9 cellular contexts compared by ENCODE assay signal in genomic region chr2:85755122-85756027, GRCh38. TPM values are rescaled to one million over a fixed set of nuclear protein-coding genes. Genes with fewer than 3 reads are reported as not detected.
DNase-seq lines count a peak whose midpoint lies in the region; ATAC-seq and TF ChIP-seq lines count a peak whose summit lies in the region.
"Had no signal": no experiment of that assay in that cellular context is flagged by ENCODE, and none has a peak within 500 bp of the region (broad histone marks: within the 10 kb centered on the region; RNA-seq: fewer than 3 reads in every experiment).

No MANE protein-coding gene starts in this region.

- peak; percentile 1; the same call in 1 of the 3 replicates for ATAC-seq in GM23338
- no peak for ATAC-seq in HG03442 (IDR thresholded peaks at IDR 0.05; ENCODE audit: unreplicated experiment)

- H3K27ac ChIP-seq in GM23338 (ENCODE audit: low read depth) (no peak overlapping the region), left ventricle myocardium inferior (replicated peaks) (peak overlapping the region; percentile 93), skeletal muscle tissue (ENCODE audit: low read depth, low read length) (peak overlapping the region; percentile 11)
- H3K27ac ChIP-seq: KMS-11 had no signal

- H3K4me3 Mint-ChIP-seq in GM23338, result peak overlapping the region; percentile 84

- peaks cover 80% of the 10 kb centered on the region for H3K27me3 ChIP-seq in GM23338 (ENCODE audit: insufficient read depth)
- H3K27me3 ChIP-seq in left ventricle myocardium inferior (ENCODE audit: low read depth), result no peaks in the 10 kb centered on the region
- H3K27me3 ChIP-seq in skeletal muscle tissue (ENCODE audit: control insufficient read depth in 3 of 3, insufficient read depth in 3 of 3, low read length in 3 of 3), result no peaks in the 10 kb centered on the region

- peaks cover 14% of the 10 kb centered on the region for H3K4me1 Mint-ChIP-seq in GM23338

- peaks cover 6% of the 10 kb centered on the region; the same call in 1 of the 2 replicates for H3K4me1 ChIP-seq in GM23338 (ENCODE audit: insufficient read depth)
- H3K4me1 ChIP-seq in left ventricle myocardium inferior, result peaks cover 100% of the 10 kb centered on the region
- H3K4me1 ChIP-seq in skeletal muscle tissue (ENCODE audit: control insufficient read depth in 3 of 3, insufficient read depth in 3 of 3, low read length in 3 of 3), result peaks cover 74 to 80% (median 76%) of the 10 kb centered on the region in 3 donors

- no peaks in the 10 kb centered on the region for H3K9me2 ChIP-seq in GM23338 (ENCODE audit: insufficient read depth)

- no peaks in the 10 kb centered on the region; the same call in 2 of the 3 replicates for H3K9me3 Mint-ChIP-seq in GM23338

- DNase-seq in GM23338 (ENCODE audit: low spot score) (no peak), left ventricle myocardium inferior (peak; percentile 17), Kasumi-1 (lab: John Stamatoyannopoulos, UW) (no peak), UCSD-AML1 (lab: John Stamatoyannopoulos, UW; ENCODE audit: unreplicated experiment) (no peak), KBM-7 (no peak)

- no peaks in the 10 kb centered on the region for H3K9me3 ChIP-seq in left ventricle myocardium inferior (replicated peaks)
- H3K9me3 ChIP-seq in skeletal muscle tissue (ENCODE audit: control insufficient read depth in 3 of 3, low read length in 3 of 3), result no peaks in the 10 kb centered on the region

- no peaks in the 10 kb centered on the region for H3K36me3 Mint-ChIP-seq in GM23338 (ENCODE audit: low read depth)

- in situ Hi-C loops in KBM-7 (cut with MboI; ENCODE audit: low pct_unique_long_range_greater_than_20kb, low sequenced_read_pairs), result no loop called here

- H2AFZ ChIP-seq in GM23338, result peak overlapping the region; percentile 98

- no peaks in the 10 kb centered on the region for H3K79me2 ChIP-seq in GM23338 (replicated peaks; ENCODE audit: insufficient read depth)

- no peak overlapping the region for H3K27ac Mint-ChIP-seq in GM23338

- peaks cover 4% of the 10 kb centered on the region; the same call in 1 of the 2 replicates for H4K20me1 ChIP-seq in GM23338 (replicated peaks; ENCODE audit: insufficient read depth)

- intact Hi-C loops in left ventricle myocardium inferior (cut with micrococcal nuclease), result loop anchor here (10.0 kb wide), 1 partner anchor 49 kb away; no protein-coding TSS in a partner anchor

- H3K4me3 ChIP-seq in GM23338, result peak overlapping the region; percentile 88
- peak overlapping the region; percentile 79 for H3K4me3 ChIP-seq in WI38 (ENCODE audit: low read depth, low read length)
- peak overlapping the region; percentile 98 for H3K4me3 ChIP-seq in left ventricle myocardium inferior
- H3K4me3 ChIP-seq in skeletal muscle tissue (ENCODE audit: low read length in 3 of 3), result peak overlapping the region; percentile 83 to 95 (median 94)

- H3K36me3 ChIP-seq in GM23338 (ENCODE audit: insufficient read depth) (no peaks in the 10 kb centered on the region), left ventricle myocardium inferior (peaks cover 16% of the 10 kb centered on the region), skeletal muscle tissue (ENCODE audit: control insufficient read depth in 3 of 3, insufficient read depth in 3 of 3, low read length in 3 of 3) (peaks cover 0 to 9% (median 8%) of the 10 kb centered on the region in 3 donors)

- peaks cover 76% of the 10 kb centered on the region for H3K27me3 Mint-ChIP-seq in GM23338 (ENCODE audit: insufficient read depth, low read depth, poor library complexity)

- TF ChIP-seq CTCF in GM23338 (conservative IDR thresholded peaks at IDR 0.05; ENCODE audit: low read depth in 2 of 2) (no peak), WI38 (IDR thresholded peaks at IDR 0.05; ENCODE audit: low read depth, low read length) (no peak), left ventricle myocardium inferior (IDR thresholded peaks at IDR 0.05; ENCODE audit: borderline replicate concordance) (no peak)

- peak overlapping the region; percentile 82 to 93 (median 87) for H3K9ac ChIP-seq in skeletal muscle tissue (ENCODE audit: low read depth in 1 of 3, low read length in 3 of 3)
- H3K9ac ChIP-seq: KMS-11 had no signal

- H3F3A ChIP-seq in GM23338 (replicated peaks; ENCODE audit: low read depth), result 0 out of 2 replicates have a peak, but pooled peaks cover 9% of the 10 kb centered on the region

- H3K4me2 ChIP-seq in GM23338, result peak overlapping the region; percentile 90
- H3K4me2 ChIP-seq: KMS-11 had no signal

TF ChIP-seq in GM23338, 12 proteins besides CTCF, POLR2A, EP300 and RAD21:
- TF ChIP-seq EZH2 (IDR thresholded peaks at IDR 0.05; ENCODE audit: low read depth, unreplicated experiment) (peak; percentile 67), NANOG (IDR thresholded peaks at IDR 0.05; ENCODE audit: borderline replicate concordance) (no peak)

RNA-seq across cellular contexts. Expression of gene ATOH8, which starts 1.6 kb away (rescaled TPM):
- 0.62 and 0.97 TPM in 2 replicates for total RNA-seq in GM23338 (2014; rRNA removed; shearing (Covaris generic))
- 0.11 and 0.45 TPM in 2 replicates for polyA plus RNA-seq in GM23338 (2016; fragmentation: Nextera tagmentation; extraction: Ambion mirVana)
- total RNA-seq in left ventricle myocardium inferior (23.3 TPM), skeletal muscle tissue (8.4 TPM)
